In genomic region chr17:1025733-1026598, GRCh38 we compare ENCODE assay signal across 13 cellular contexts.
"Had no signal": no experiment of that assay in that cellular context is flagged by ENCODE, and none has a peak within 500 bp of the region (broad histone marks: within the 10 kb centered on the region; RNA-seq: fewer than 3 reads in every experiment).

No MANE protein-coding gene starts in this region.

- H3K27ac ChIP-seq: transverse colon, vagina, WERI-Rb-1 had no signal

- H3K36me3 ChIP-seq: WERI-Rb-1 had no signal

- H3K4me3 Mint-ChIP-seq: activated naive CD8-positive, alpha-beta T cell; naive thymus-derived CD8-positive, alpha-beta T cell; stimulated activated naive CD8-positive, alpha-beta T cell treated with anti-CD3 and anti-CD28 coated beads, Interleukin-15, Interleukin-2, amounts not matched to agents 100 ng/mL and 50 ng/mL, for 24 hours had no signal

- H3K27me3 Mint-ChIP-seq: activated naive CD8-positive, alpha-beta T cell; naive thymus-derived CD8-positive, alpha-beta T cell; stimulated activated naive CD8-positive, alpha-beta T cell treated with anti-CD3 and anti-CD28 coated beads, Interleukin-15, Interleukin-2, amounts not matched to agents 100 ng/mL and 50 ng/mL, for 24 hours had no signal

- H3K4me3 ChIP-seq: transverse colon, vagina had no signal

- H3K36me3 Mint-ChIP-seq: activated naive CD8-positive, alpha-beta T cell had no signal

- ATAC-seq: naive thymus-derived CD8-positive, alpha-beta T cell had no signal

- H3K9me3 ChIP-seq: transverse colon, vagina had no signal

- DNase-seq: activated CD4-positive, alpha-beta T cell treated with anti-CD3 and anti-CD28 coated beads, Interleukin-2, amount 50 U/mL, for 48 hours; erythroblast; head of caudate nucleus; naive thymus-derived CD8-positive, alpha-beta T cell; posterior cingulate gyrus; retina; SW 1271; T-helper 2 cell; transverse colon; WERI-Rb-1 had no signal

- H3K9me3 Mint-ChIP-seq: naive thymus-derived CD8-positive, alpha-beta T cell; stimulated activated naive CD8-positive, alpha-beta T cell treated with anti-CD3 and anti-CD28 coated beads, Interleukin-15, Interleukin-2, amounts not matched to agents 100 ng/mL and 50 ng/mL, for 24 hours had no signal

- H3K27me3 ChIP-seq: transverse colon, vagina had no signal

- H3K27ac Mint-ChIP-seq: activated naive CD8-positive, alpha-beta T cell; stimulated activated naive CD8-positive, alpha-beta T cell treated with anti-CD3 and anti-CD28 coated beads, Interleukin-15, Interleukin-2, amounts not matched to agents 100 ng/mL and 50 ng/mL, for 24 hours had no signal
